8 cellular contexts compared by ENCODE assay signal in the genomic region with DNA sequence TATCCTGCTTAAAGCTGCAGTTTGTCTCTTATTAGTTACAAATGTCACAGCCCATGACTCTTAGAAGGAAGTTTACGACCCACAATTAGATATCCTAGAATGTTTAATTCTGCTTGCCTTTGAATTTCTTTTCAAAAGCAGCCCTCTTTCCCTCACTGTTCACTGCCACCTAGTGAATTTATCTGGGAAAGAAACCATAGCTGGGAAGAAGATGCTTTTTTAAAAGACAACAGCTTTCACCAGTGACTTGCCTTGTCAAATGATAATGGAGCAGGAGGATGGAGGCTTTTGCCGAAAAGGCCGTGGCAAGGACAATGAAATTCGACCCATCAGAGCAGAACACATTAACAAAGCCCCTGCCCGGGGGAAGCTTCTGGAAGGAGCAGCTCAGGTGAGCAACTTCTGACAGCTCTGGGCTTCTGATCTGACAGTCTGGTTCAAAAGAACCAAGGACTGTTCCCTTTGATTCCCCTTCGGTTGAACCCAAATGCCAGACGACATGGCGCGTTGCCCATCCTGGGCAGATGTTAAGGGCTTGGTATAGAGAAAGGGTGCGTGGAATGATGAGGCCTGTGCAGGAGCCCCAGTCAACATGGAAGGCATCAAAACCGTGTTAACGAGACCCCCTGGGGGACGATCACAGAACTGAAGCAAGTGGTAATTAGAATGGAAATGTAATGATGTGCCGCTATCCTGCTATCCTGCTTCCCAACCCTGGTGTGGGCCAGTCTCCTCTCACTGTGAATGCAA.
DNase-seq lines count a peak whose midpoint lies in the region; ATAC-seq and TF ChIP-seq lines count a peak whose summit lies in the region.

No MANE protein-coding gene starts in this region.

- TF ChIP-seq CTCF in AG04450 (IDR thresholded peaks at IDR 0.05; ENCODE audit: low read depth, low read length) (peak; percentile 75), astrocyte of the spinal cord (IDR thresholded peaks at IDR 0.05; ENCODE audit: low read depth, low read length) (peak; percentile 58)

- POLR2A ChIA-PET in AG04450 (lab: Yijun Ruan, JAX) = interaction anchor here (0.6 to 0.8 kb wide), 2 partner anchors 84 to 92 kb away, joined by 3 to 4 read pairs; no protein-coding TSS in a partner anchor

- in situ Hi-C loops in astrocyte of the spinal cord (cut with HindIII; ENCODE audit: low sequenced_read_pairs) = no loop called here

- no peaks in the 10 kb centered on the region for H3K9me3 ChIP-seq in AG04450 (ENCODE audit: control insufficient read depth, insufficient read depth, low read length)

- ATAC-seq in GM19023 (IDR thresholded peaks at IDR 0.05; ENCODE audit: unreplicated experiment) (no peak), HG03469 (IDR thresholded peaks at IDR 0.05; ENCODE audit: unreplicated experiment) (no peak)

- DNase-seq in AG04450 (ENCODE audit: low read depth, low spot score) (peak; percentile 24), HCEC 1CT (peak; percentile 54), astrocyte of the spinal cord (ENCODE audit: low read depth, low spot score) (peak; percentile 65), iris pigment epithelial cell (ENCODE audit: low read depth) (peak; percentile 58), HK-2 (ENCODE audit: unreplicated experiment) (no peak), DMS79 treated with DMSO at 0.1 percent for 48 hours (lab: John Stamatoyannopoulos, UW) (no peak)

- no peaks in the 10 kb centered on the region for H3K27me3 ChIP-seq in AG04450 (ENCODE audit: control insufficient read depth, insufficient read depth, low read length)

- no peak overlapping the region for H3K27ac ChIP-seq in AG04450 (ENCODE audit: low read depth, low read length)

- CTCF ChIA-PET in AG04450 (lab: Charles Lee) = interaction anchor here (0.6 to 3.9 kb wide), 26 partner anchors 9 to 488 kb away, joined by 3 to 24 read pairs (median 4); no protein-coding TSS in a partner anchor

- H3K4me3 ChIP-seq in AG04450 (ENCODE audit: low read depth, low read length) (no peak overlapping the region), astrocyte of the spinal cord (ENCODE audit: low read depth, low read length) (no peak overlapping the region)

Comparison
In these comparisons a context has a peak if more than half of its experiments do, and no peak if none do; other contexts are left out.
1. DNase-seq: peak in AG04450 (single experiment), HCEC 1CT (single experiment), astrocyte of the spinal cord (single experiment) and iris pigment epithelial cell (single experiment); none in HK-2 (single experiment) and DMS79 treated with DMSO at 0.1 percent for 48 hours (single experiment).